In genomic region chr9:109912726-109913460, GRCh38 we compare ENCODE assay signal across 11 cellular contexts.
DNase-seq lines count a peak whose midpoint lies in the region; ATAC-seq and TF ChIP-seq lines count a peak whose summit lies in the region.
"Had no signal": no experiment of that assay in that cellular context is flagged by ENCODE, and none has a peak within 500 bp of the region (broad histone marks: within the 10 kb centered on the region; RNA-seq: fewer than 3 reads in every experiment).

No MANE protein-coding gene starts in this region.

- TF ChIP-seq EP300 in upper lobe of left lung (IDR thresholded peaks at IDR 0.05): no peak

- TF ChIP-seq RAD21 in IMR-90 (IDR thresholded peaks at IDR 0.05; ENCODE audit: low read length): no peak

- peak overlapping the region; percentile 80 for H2AK5ac ChIP-seq in IMR-90 (ENCODE audit: low read depth, low read length)

- H3K4me3 ChIP-seq in breast epithelium: no peak overlapping the region
- H3K4me3 ChIP-seq in IMR-90 (ENCODE audit: insufficient read depth, low read depth, low read length): no peak overlapping the region
- H3K4me3 ChIP-seq in fibroblast of the aortic adventitia (ENCODE audit: low read depth, low read length): no peak overlapping the region
- H3K4me3 ChIP-seq in upper lobe of left lung: no peak overlapping the region

- no peaks in the 10 kb centered on the region for H3K27me3 Mint-ChIP-seq in MCF 10A (ENCODE audit: insufficient read depth, unreplicated experiment)

- TF ChIP-seq POLR2A in breast epithelium (IDR thresholded peaks at IDR 0.05) (no peak), IMR-90 (IDR thresholded peaks at IDR 0.05; ENCODE audit: low read depth, low read length) (no peak), upper lobe of left lung (IDR thresholded peaks at IDR 0.05) (no peak)

- H3K9me3 ChIP-seq in breast epithelium (no peaks in the 10 kb centered on the region), IMR-90 (ENCODE audit: control insufficient read depth, insufficient read depth, low read length) (no peaks in the 10 kb centered on the region), upper lobe of left lung (no peaks in the 10 kb centered on the region)

- H3K27ac Mint-ChIP-seq in MCF 10A (ENCODE audit: low read depth, unreplicated experiment): no peak overlapping the region
- no peak overlapping the region for H3K27ac Mint-ChIP-seq in activated naive CD4-positive, alpha-beta T cell treated with anti-CD3 and anti-CD28 coated beads, Interleukin-2, amount 50 U/mL, for 72 hours

- H3K9me3 Mint-ChIP-seq in MCF 10A (ENCODE audit: unreplicated experiment): no peaks in the 10 kb centered on the region
- H3K9me3 Mint-ChIP-seq in activated naive CD4-positive, alpha-beta T cell treated with anti-CD3 and anti-CD28 coated beads, Interleukin-2, amount 50 U/mL, for 72 hours: no peaks in the 10 kb centered on the region

- H3K36me3 ChIP-seq in breast epithelium (no peaks in the 10 kb centered on the region), IMR-90 (ENCODE audit: control insufficient read depth, insufficient read depth, low read length) (no peaks in the 10 kb centered on the region), upper lobe of left lung (no peaks in the 10 kb centered on the region)

- intact Hi-C loops in breast epithelium (cut with DNase I; ENCODE audit: low total_unique reads): no loop called here
- intact Hi-C loops in MCF 10A (cut with micrococcal nuclease): no loop called here
- intact Hi-C loops in IMR-90 (cut with micrococcal nuclease): loop anchor here (2.0 kb wide), 1 partner anchor 74 kb away; no protein-coding TSS in a partner anchor

- no peak overlapping the region for H2AK9ac ChIP-seq in IMR-90 (replicated peaks; ENCODE audit: low read depth, low read length, poor library complexity)

- ATAC-seq in IMR-90 (ENCODE audit: low read depth) (no peak), upper lobe of left lung (ENCODE audit: low FRiP score in 2 of 2) (no peak)
- ATAC-seq in activated naive CD4-positive, alpha-beta T cell treated with anti-CD3 and anti-CD28 coated beads, Interleukin-2, amount 50 U/mL, for 72 hours: no peak

- H3K4me1 ChIP-seq in breast epithelium: no peaks in the 10 kb centered on the region
- H3K4me1 ChIP-seq in IMR-90 (ENCODE audit: control insufficient read depth, insufficient read depth, low read length): peaks cover 25% of the 10 kb centered on the region
- peaks cover 47 to 62% (median 58%) of the 10 kb centered on the region in 4 donors for H3K4me1 ChIP-seq in upper lobe of left lung

- POLR2A ChIA-PET in MCF 10A (lab: Yijun Ruan, JAX): interaction anchor here (0.8 kb wide), 1 partner anchor 26 kb away, joined by 3 read pairs; no protein-coding TSS in a partner anchor
- POLR2A ChIA-PET in IMR-90 (lab: Charles Lee; ENCODE audit: unreplicated experiment): interaction anchor here (0.5 to 1.1 kb wide), 2 partner anchors 119 to 137 kb away, joined by 4 read pairs; no protein-coding TSS in a partner anchor

- dilution Hi-C loops in IMR-90 (cut with HindIII; ENCODE audit: low sequenced_read_pairs, unreplicated experiment): no loop called here

- H3K79me1 ChIP-seq in IMR-90 (ENCODE audit: low read depth in 1 of 2, low read length in 2 of 2): peaks cover 31 to 63% of the 10 kb centered on the region in 2 experiments

- no peaks in the 10 kb centered on the region for H3K36me3 Mint-ChIP-seq in MCF 10A (ENCODE audit: insufficient read depth, unreplicated experiment)
- peaks cover 1 to 10% of the 10 kb centered on the region in 2 donors for H3K36me3 Mint-ChIP-seq in activated naive CD4-positive, alpha-beta T cell treated with anti-CD3 and anti-CD28 coated beads, Interleukin-2, amount 50 U/mL, for 72 hours

- H3K4me1 Mint-ChIP-seq in MCF 10A (ENCODE audit: insufficient read depth, unreplicated experiment): peaks cover under 1% of the 10 kb centered on the region

- peak overlapping the region; percentile 45; the same call in 2 of the 3 replicates for H2BK15ac ChIP-seq in IMR-90 (ENCODE audit: low read depth, low read length)

- peak overlapping the region; percentile 89 for H3K4ac ChIP-seq in IMR-90 (ENCODE audit: low read depth, low read length)

- in situ Hi-C loops in IMR-90 (cut with MboI; ENCODE audit: low sequenced_read_pairs): loop anchor here (5.0 kb wide), 1 partner anchor 139 kb away; no protein-coding TSS in a partner anchor

- H4K5ac ChIP-seq in IMR-90 (ENCODE audit: low read depth, low read length): peak overlapping the region; percentile 44

- H3K23ac ChIP-seq in IMR-90 (ENCODE audit: low read depth, low read length): peak overlapping the region; percentile 83; the same call in 1 of the 2 replicates

- H3K27me3 ChIP-seq in breast epithelium: no peaks in the 10 kb centered on the region
- H3K27me3 ChIP-seq in IMR-90 (ENCODE audit: control insufficient read depth, insufficient read depth, low read length): no peaks in the 10 kb centered on the region
- H3K27me3 ChIP-seq in upper lobe of left lung: no peaks in the 10 kb centered on the region

- 0 out of 2 replicates have a peak overlapping the region, but pooled peaks have one; percentile 5 for H3K9ac ChIP-seq in IMR-90 (ENCODE audit: low read depth, low read length)

- BruUV-seq in MCF 10A (replicated peaks; lab: Mats Ljungman, UMichigan) (no TSS peak), IMR-90 (replicated peaks; lab: Mats Ljungman, UMichigan) (no TSS peak)

- H2BK120ac ChIP-seq in IMR-90 (ENCODE audit: low read depth, low read length): peak overlapping the region; percentile 82

- no peak for TF ChIP-seq CTCF in breast epithelium (IDR thresholded peaks at IDR 0.05)
- no peak for TF ChIP-seq CTCF in MCF 10A (IDR thresholded peaks at IDR 0.05; ENCODE audit: unreplicated experiment)
- no peak for TF ChIP-seq CTCF in IMR-90 (conservative IDR thresholded peaks at IDR 0.05; ENCODE audit: low read depth, low read length)
- no peak for TF ChIP-seq CTCF in fibroblast of the aortic adventitia (IDR thresholded peaks at IDR 0.05; ENCODE audit: insufficient read depth, low read length)
- TF ChIP-seq CTCF in upper lobe of left lung (IDR thresholded peaks at IDR 0.05): no peak

- peak overlapping the region; percentile 84 to 85 for H4K8ac ChIP-seq in IMR-90 (ENCODE audit: low read depth in 2 of 2, low read length in 2 of 2)

- no peak overlapping the region for H2AFZ ChIP-seq in IMR-90 (replicated peaks; ENCODE audit: low read length, poor library complexity)

- H3K56ac ChIP-seq in IMR-90 (ENCODE audit: extremely low read depth, insufficient read depth, low read length): peak overlapping the region; percentile 63

- peak overlapping the region; percentile 90 for H2BK20ac ChIP-seq in IMR-90 (ENCODE audit: low read depth, low read length)

- peak overlapping the region; percentile 46 for H4K91ac ChIP-seq in IMR-90 (ENCODE audit: insufficient read depth, low read depth, low read length)

- CTCF ChIA-PET in MCF 10A (lab: Yijun Ruan, JAX) (interaction anchor here (0.6 to 2.1 kb wide), 8 partner anchors 10 to 346 kb away, joined by 3 to 8 read pairs (median 4); no protein-coding TSS in a partner anchor), IMR-90 (lab: Yijun Ruan, JAX) (interaction anchor here (0.7 to 1.5 kb wide), 2 partner anchors 10 to 56 kb away, joined by 3 to 4 read pairs; no protein-coding TSS in a partner anchor)

- peak overlapping the region; percentile 7; the same call in 1 of the 2 replicates for H3K4me2 ChIP-seq in IMR-90 (ENCODE audit: low read depth, low read length)

- H3K4me3 Mint-ChIP-seq in MCF 10A (ENCODE audit: unreplicated experiment): no peak overlapping the region

- DNase-seq in breast epithelium (ENCODE audit: low spot score in 2 of 2) (no peak), MCF 10A (ENCODE audit: unreplicated experiment) (no peak), IMR-90 (peak; percentile 32), fibroblast of the aortic adventitia (ENCODE audit: low read depth) (peak; percentile 66), upper lobe of left lung (no peak), iPS-NIHi11 (ENCODE audit: low spot score) (no peak)
- no peak for DNase-seq in activated T-cell treated with anti-CD3 and anti-CD28 coated beads, Interleukin-2, amount 50 U/mL, for 48 hours
- no peak for DNase-seq in activated naive CD4-positive, alpha-beta T cell treated with anti-CD3 and anti-CD28 coated beads, Interleukin-2, amount 50 U/mL, for 72 hours (ENCODE audit: low spot score in 2 of 2)
- DNase-seq: activated CD4-positive, alpha-beta T cell treated with anti-CD3 and anti-CD28 coated beads for 48 hours; AML-193; stimulated activated naive CD4-positive, alpha-beta T cell had no signal

- H3K18ac ChIP-seq in IMR-90 (ENCODE audit: low read depth, low read length): peak overlapping the region; percentile 61

- peaks cover 42% of the 10 kb centered on the region for H3K9me1 ChIP-seq in IMR-90 (ENCODE audit: insufficient read depth, low read length)

- peak overlapping the region; percentile 88 for H3K14ac ChIP-seq in IMR-90 (replicated peaks; ENCODE audit: low read depth, low read length)

- peak overlapping the region; percentile 66 for H2BK5ac ChIP-seq in IMR-90 (ENCODE audit: low read depth, low read length, poor library complexity, severe bottlenecking)

- peaks cover 10% of the 10 kb centered on the region; the same call in 1 of the 2 replicates for H4K20me1 ChIP-seq in IMR-90 (ENCODE audit: insufficient read depth, low read length)

- WGBS in IMR-90 (ENCODE audit: extremely low coverage in 2 of 2, insufficient read length in 1 of 2), 2 experiments: 8% methylated on average over 4 of the region's 7 CpGs; no CpG with 5 or more reads in 1 of the 2 experiments
- WGBS in upper lobe of left lung, 2 donors: 48 to 58% methylated on average over 7 of the region's 7 CpGs

- peak overlapping the region; percentile 33 to 76 for H3K27ac ChIP-seq in breast epithelium
- H3K27ac ChIP-seq in IMR-90 (ENCODE audit: insufficient read depth, low read length): peak overlapping the region; percentile 92
- peak overlapping the region; percentile 24 to 87 (median 78) for H3K27ac ChIP-seq in upper lobe of left lung

TF ChIP-seq in IMR-90, 13 proteins besides CTCF, POLR2A, EP300 and RAD21 (continues in another document):
- TF ChIP-seq MXI1 (IDR thresholded peaks at IDR 0.05; ENCODE audit: borderline replicate concordance, low read depth, low read length): no peak
- no peak for TF ChIP-seq CHD1 (IDR thresholded peaks at IDR 0.05; ENCODE audit: low read depth, low read length)
- no peak for TF ChIP-seq RFX5 (IDR thresholded peaks at IDR 0.05; ENCODE audit: low read depth, low read length)
- TF ChIP-seq CEBPB (IDR thresholded peaks at IDR 0.05; ENCODE audit: low read depth, low read length): no peak
- TF ChIP-seq MAFK (IDR thresholded peaks at IDR 0.05; ENCODE audit: low read depth, low read length): no peak
- TF ChIP-seq RCOR1 (IDR thresholded peaks at IDR 0.05; ENCODE audit: insufficient replicate concordance, low read length): no peak
- no peak for TF ChIP-seq NFE2L2 (IDR thresholded peaks at IDR 0.05; ENCODE audit: low read depth, low read length)
- TF ChIP-seq FOS (IDR thresholded peaks at IDR 0.05; ENCODE audit: low read depth, low read length): no peak

Comparison
In these comparisons a context has a peak if more than half of its experiments do, and no peak if none do; other contexts are left out.
1. DNase-seq: peak in IMR-90 (single experiment) and fibroblast of the aortic adventitia (single experiment); none in breast epithelium (0 of 2), MCF 10A (single experiment), upper lobe of left lung (0 of 2), activated T-cell treated with anti-CD3 and anti-CD28 coated beads, Interleukin-2, amount 50 U/mL, for 48 hours (0 of 2), iPS-NIHi11 (single experiment) and activated naive CD4-positive, alpha-beta T cell treated with anti-CD3 and anti-CD28 coated beads, Interleukin-2, amount 50 U/mL, for 72 hours (0 of 2).
2. Peak in every context shown above with its lines, with median percentiles within 50 percentile points of each other: H3K27ac ChIP-seq.